In the genomic region with DNA sequence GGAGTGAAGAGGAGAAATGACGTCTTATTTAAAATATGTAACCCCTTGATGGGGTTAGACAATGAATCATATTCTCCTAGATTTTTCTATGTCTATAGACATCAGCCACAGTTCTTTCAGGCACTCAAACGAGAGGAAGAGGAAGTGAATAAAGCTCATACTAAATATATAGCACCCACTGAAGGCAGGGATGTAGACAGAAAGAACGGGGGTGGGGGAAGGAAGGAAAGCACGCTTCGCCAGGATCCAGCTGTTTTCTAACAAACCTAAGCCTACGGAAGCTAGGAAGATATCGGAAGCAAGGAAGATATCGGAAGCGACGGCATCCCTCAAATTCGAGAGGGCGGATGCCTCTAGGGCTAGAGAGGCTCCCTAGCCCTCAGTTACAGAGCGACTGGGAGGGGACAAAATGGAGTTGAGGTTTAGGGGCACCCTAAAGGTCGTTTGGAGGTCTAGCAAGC, we compare ENCODE assay signal across 8 cellular contexts. TPM values are rescaled to one million over a fixed set of nuclear protein-coding genes. Genes with fewer than 3 reads are reported as not detected.
DNase-seq lines count a peak whose midpoint lies in the region; ATAC-seq and TF ChIP-seq lines count a peak whose summit lies in the region.

No MANE protein-coding gene starts in this region.

- H3K27me3 ChIP-seq in PC-3 (ENCODE audit: low read length): no peaks in the 10 kb centered on the region

- no peak for TF ChIP-seq CTCF in PC-3 (conservative IDR thresholded peaks at IDR 0.05; ENCODE audit: low read depth, low read length)

- peak overlapping the region; percentile 77 for H3K9ac ChIP-seq in PC-3 (ENCODE audit: low read length)

- H3K4me1 ChIP-seq in PC-3 (ENCODE audit: insufficient read depth, low read length): peaks cover 27% of the 10 kb centered on the region

- H3K4me2 ChIP-seq in PC-3 (ENCODE audit: low read length): peak overlapping the region; percentile 87

- intact Hi-C loops in Right ventricle myocardium inferior (cut with DNase I): no loop called here
- intact Hi-C loops in cardiac septum (cut with DNase I): loop anchor here (5.0 kb wide), 1 partner anchor 125 kb away; no protein-coding TSS in a partner anchor
- intact Hi-C loops in PC-3 (cut with micrococcal nuclease): loop anchor here (5.0 kb wide), 1 partner anchor 125 kb away; no protein-coding TSS in a partner anchor

- no peak for DNase-seq in Right ventricle myocardium inferior (ENCODE audit: missing footprints)
- no peak for DNase-seq in cardiac septum (ENCODE audit: low spot score)
- DNase-seq in PC-3: peak; percentile 56
- no peak for DNase-seq in NCI-H1436 treated with DMSO at 0.1 percent for 48 hours (lab: John Stamatoyannopoulos, UW)

- peak overlapping the region; percentile 77 for H2AFZ ChIP-seq in PC-3 (ENCODE audit: low read length)

- H4K20me1 ChIP-seq in PC-3 (ENCODE audit: low read length): no peaks in the 10 kb centered on the region

- H3F3A ChIP-seq in PC-3 (ENCODE audit: low read length, unreplicated experiment): no peaks in the 10 kb centered on the region

- TSS peak; percentile 87 for BruUV-seq in PC-3 (replicated peaks; lab: Mats Ljungman, UMichigan)

- H3K79me2 ChIP-seq in PC-3 (ENCODE audit: low read length): peaks cover 55% of the 10 kb centered on the region

- H3K27ac ChIP-seq in PC-3 (ENCODE audit: low read length): peak overlapping the region; percentile 0; the same call in 1 of the 2 replicates
- peak overlapping the region; percentile 44 for H3K27ac ChIP-seq in angular gyrus (ENCODE audit: low read depth, low read length)
- H3K27ac ChIP-seq in skin epidermis: peak overlapping the region; percentile 58 to 93 (median 86)

- no peaks in the 10 kb centered on the region for H3K9me3 ChIP-seq in PC-3 (ENCODE audit: low read length)

- H3K4me3 ChIP-seq in PC-3 (ENCODE audit: low read length) (peak overlapping the region; percentile 77), iPS-11a (ENCODE audit: low read depth, low read length) (peak overlapping the region; percentile 42), skin epidermis (peak overlapping the region; percentile 52 to 74 (median 66))

- POLR2A ChIA-PET in PC-3 (lab: Charles Lee; ENCODE audit: unreplicated experiment): no interaction called here

- no peaks in the 10 kb centered on the region for H3K9me2 ChIP-seq in PC-3 (replicated peaks; ENCODE audit: low read length)

- CTCF ChIA-PET in PC-3 (lab: Charles Lee): interaction anchor here (2.0 kb wide), 1 partner anchor 125 kb away, joined by 7 read pairs; no protein-coding TSS in a partner anchor

- no peaks in the 10 kb centered on the region for H3K36me3 ChIP-seq in PC-3 (ENCODE audit: low read depth, low read length)

- ATAC-seq in Right ventricle myocardium inferior (peak; percentile 38), HG02970 (IDR thresholded peaks at IDR 0.05; ENCODE audit: low FRiP score, unreplicated experiment) (peak; percentile 11), PC-3 (peak; percentile 27)

RNA-seq across cellular contexts. Expression of a gene that starts 0.7 kb away (rescaled TPM):
- total RNA-seq in Right ventricle myocardium inferior: 30.6 TPM
- total RNA-seq in cardiac septum: 49.4 TPM
- total RNA-seq in PC-3 (2014; rRNA removed): 41.7 and 53.1 TPM in 2 replicates

Comparison
In these comparisons a context has a peak if more than half of its experiments do, and no peak if none do; other contexts are left out.
1. H3K27ac ChIP-seq: peak in every context shown above with its lines; median percentile 86 in skin epidermis; 44 in angular gyrus; 0 in PC-3.